Comparison of ENCODE assay signal across 13 cellular contexts in genomic region chr2:138028538-138028937, GRCh38.
DNase-seq lines count a peak whose midpoint lies in the region; ATAC-seq, FAIRE-seq and TF ChIP-seq lines count a peak whose summit lies in the region.
"Had no signal": no experiment of that assay in that cellular context is flagged by ENCODE, and none has a peak within 500 bp of the region (broad histone marks: within the 10 kb centered on the region; RNA-seq: fewer than 3 reads in every experiment).

No MANE protein-coding gene starts in this region.

- no peaks in the 10 kb centered on the region for H3K4me1 Mint-ChIP-seq in activated CD8-positive, alpha-beta memory T cell treated with anti-CD3 and anti-CD28 coated beads, Interleukin-2, amount 10 ng/mL, durations not matched to agents 7 days and 5 days

- H3K79me2 ChIP-seq in K562 (ENCODE audit: control insufficient read depth, insufficient read depth, low read length) = no peaks in the 10 kb centered on the region
- H3K79me2 ChIP-seq: hepatocyte had no signal

- no peaks in the 10 kb centered on the region for H3K36me3 ChIP-seq in K562 (ENCODE audit: control insufficient read depth, insufficient read depth, low read length)
- H3K36me3 ChIP-seq: BE2C had no signal

- H3K4me3 ChIP-seq in GM12865 (ENCODE audit: low read depth, low read length) (no peak overlapping the region), K562 (no peak overlapping the region)
- H3K4me3 ChIP-seq: GM23338, hepatocyte had no signal

- TF ChIP-seq CTCF in GM12865 (IDR thresholded peaks at IDR 0.05; ENCODE audit: insufficient read depth, low read depth, low read length, missing control alignments) (no peak), K562 (IDR thresholded peaks at IDR 0.05 in 2 of 3, conservative IDR thresholded peaks at IDR 0.05 in 1 of 3; ENCODE audit: insufficient read depth in 2 of 3, low read depth in 1 of 3, low read length in 3 of 3) (no peak)

- no peak overlapping the region for H3K4me3 Mint-ChIP-seq in activated CD8-positive, alpha-beta memory T cell treated with anti-CD3 and anti-CD28 coated beads, Interleukin-2, amount 10 ng/mL, durations not matched to agents 7 days and 5 days
- H3K4me3 Mint-ChIP-seq: GM23338 had no signal

- no peak overlapping the region for H3K4me2 ChIP-seq in K562 (ENCODE audit: insufficient read depth, low read length)
- H3K4me2 ChIP-seq: GM23338, hepatocyte had no signal

- no peak for TF ChIP-seq POLR2A in K562 (conservative IDR thresholded peaks at IDR 0.05)

- no peak overlapping the region for H3K9ac ChIP-seq in K562 (ENCODE audit: insufficient read depth in 1 of 2, low read depth in 2 of 2, low read length in 2 of 2)

- peak; percentile 75 for FAIRE-seq in K562 (lab: Jason Lieb, UNC)
- FAIRE-seq in urothelium cell line (lab: Jason Lieb, UNC) = no peak
- FAIRE-seq: HTR-8/SVneo had no signal

- H4K20me1 ChIP-seq in K562 (replicated peaks; ENCODE audit: control insufficient read depth, insufficient read depth, low read length) = no peaks in the 10 kb centered on the region

- in situ Hi-C loops in K562 (cut with MboI) = no loop called here

- no peak overlapping the region for H3K27ac Mint-ChIP-seq in activated CD8-positive, alpha-beta memory T cell treated with anti-CD3 and anti-CD28 coated beads, Interleukin-2, amount 10 ng/mL, durations not matched to agents 7 days and 5 days
- H3K27ac Mint-ChIP-seq: GM23338 had no signal

- CTCF ChIA-PET in K562 (lab: Yijun Ruan, JAX; ENCODE audit: low intra/inter-chr PET ratio) = no interaction called here
- CTCF ChIA-PET in activated CD8-positive, alpha-beta memory T cell treated with anti-CD3 and anti-CD28 coated beads, Interleukin-2, amount 10 ng/mL, durations not matched to agents 7 days and 5 days (lab: Charles Lee) = no interaction called here

- no TSS peak for BruUV-seq in K562 (replicated peaks; lab: Mats Ljungman, UMichigan)

- peak; percentile 47; the same call in 1 of the 2 replicates for TF ChIP-seq EP300 in K562 (IDR thresholded peaks at IDR 0.05; ENCODE audit: low read length)

- no peaks in the 10 kb centered on the region for H3K27me3 ChIP-seq in K562 (ENCODE audit: control insufficient read depth in 2 of 2, insufficient read depth in 2 of 2, low read length in 2 of 2)
- H3K27me3 ChIP-seq: BE2C, hepatocyte had no signal

- no peak overlapping the region for H3K27ac ChIP-seq in K562 (ENCODE audit: extremely low read depth, low read depth, low read length)
- H3K27ac ChIP-seq: hepatocyte had no signal

- no peak for TF ChIP-seq RAD21 in K562 (CRISPR knock-in tag; conservative IDR thresholded peaks at IDR 0.05 in 1 of 2, IDR thresholded peaks at IDR 0.05 in 1 of 2)

- peak; percentile 42 for ATAC-seq in GM21447 (IDR thresholded peaks at IDR 0.05; ENCODE audit: unreplicated experiment)
- ATAC-seq in HG03457 (IDR thresholded peaks at IDR 0.05; ENCODE audit: unreplicated experiment) = peak; percentile 78
- peak; percentile 86 for ATAC-seq in K562
- ATAC-seq in activated CD8-positive, alpha-beta memory T cell treated with anti-CD3 and anti-CD28 coated beads, Interleukin-2, amount 10 ng/mL, durations not matched to agents 7 days and 5 days = no peak
- ATAC-seq: GM23338 had no signal

- intact Hi-C loops in K562 (cut with micrococcal nuclease) = loop anchor here (2.0 kb wide), 1 partner anchor 30 kb away; no protein-coding TSS in a partner anchor

- peak overlapping the region; percentile 53 for H2AFZ ChIP-seq in K562 (ENCODE audit: low read depth, low read length)
- H2AFZ ChIP-seq: GM23338, hepatocyte had no signal

- whole genome bisulfite sequencing in K562 (ENCODE audit: insufficient coverage, low coverage, missing lambda C conversion rate) = 0% methylated on average over 2 of the region's 2 CpGs

- H3K27me3 Mint-ChIP-seq in activated CD8-positive, alpha-beta memory T cell treated with anti-CD3 and anti-CD28 coated beads, Interleukin-2, amount 10 ng/mL, durations not matched to agents 7 days and 5 days = no peaks in the 10 kb centered on the region

- POLR2A ChIA-PET in K562 (lab: Yijun Ruan, JAX) = no interaction called here

- H3K36me3 Mint-ChIP-seq in activated CD8-positive, alpha-beta memory T cell treated with anti-CD3 and anti-CD28 coated beads, Interleukin-2, amount 10 ng/mL, durations not matched to agents 7 days and 5 days = no peaks in the 10 kb centered on the region

- DNase-seq in GM12865 (ENCODE audit: low read depth) (peak; percentile 48), K562 (ENCODE audit: extremely low read depth in 1 of 4, low spot score in 3 of 4) (peak in 2 of 4 experiments; percentile 42 to 65), urothelium cell line (ENCODE audit: low spot score) (no peak), GOT3 (lab: John Stamatoyannopoulos, UW) (no peak)
- DNase-seq in activated CD8-positive, alpha-beta memory T cell treated with anti-CD3 and anti-CD28 coated beads, Interleukin-2, amount 10 ng/mL, durations not matched to agents 7 days and 5 days = no peak
- no peak for DNase-seq in activated CD4-positive, alpha-beta T cell treated with anti-CD3 and anti-CD28 coated beads, Interleukin-2, amount 50 U/mL, for 1 hour
- DNase-seq: BE2C; effector CD4-positive, alpha-beta T cell had no signal

- H3K4me1 ChIP-seq in K562 (replicated peaks in 1 of 2; ENCODE audit: control insufficient read depth in 2 of 2, insufficient read depth in 2 of 2, low read length in 2 of 2) = peaks cover under 1 to 18% of the 10 kb centered on the region in 2 experiments
- H3K4me1 ChIP-seq: BE2C had no signal

- H3K9me3 ChIP-seq in K562 (replicated peaks; ENCODE audit: control insufficient read depth, insufficient read depth, low read depth, low read length) = no peaks in the 10 kb centered on the region
- H3K9me3 ChIP-seq: BE2C had no signal

- no peaks in the 10 kb centered on the region for H3K9me3 Mint-ChIP-seq in activated CD8-positive, alpha-beta memory T cell treated with anti-CD3 and anti-CD28 coated beads, Interleukin-2, amount 10 ng/mL, durations not matched to agents 7 days and 5 days (ENCODE audit: low read depth)
- H3K9me3 Mint-ChIP-seq: GM23338 had no signal

- H3K9me1 ChIP-seq in K562 (ENCODE audit: control insufficient read depth, insufficient read depth, low read length) = no peaks in the 10 kb centered on the region

TF ChIP-seq in K562, 482 proteins besides CTCF, POLR2A, EP300 and RAD21 (continues in another document):
- TF ChIP-seq ZBTB34 (CRISPR knock-in tag; IDR thresholded peaks at IDR 0.05) (no peak), RB1 (IDR thresholded peaks at IDR 0.05; ENCODE audit: low read depth) (no peak), MEIS2 (IDR thresholded peaks at IDR 0.05; ENCODE audit: partially characterized antibody) (no peak), BRCA1 (IDR thresholded peaks at IDR 0.05) (no peak), BRCA1 (CRISPR knock-in tag; IDR thresholded peaks at IDR 0.05) (no peak), LEF1 (IDR thresholded peaks at IDR 0.05) (no peak), STAG1 (CRISPR knock-in tag; IDR thresholded peaks at IDR 0.05; ENCODE audit: borderline replicate concordance) (no peak), SPI1 (IDR thresholded peaks at IDR 0.05; ENCODE audit: borderline replicate concordance, low read depth, low read length) (peak; percentile 90), BHLHE40 (IDR thresholded peaks at IDR 0.05; ENCODE audit: low read length) (no peak)
- TF ChIP-seq, protein P1, sequence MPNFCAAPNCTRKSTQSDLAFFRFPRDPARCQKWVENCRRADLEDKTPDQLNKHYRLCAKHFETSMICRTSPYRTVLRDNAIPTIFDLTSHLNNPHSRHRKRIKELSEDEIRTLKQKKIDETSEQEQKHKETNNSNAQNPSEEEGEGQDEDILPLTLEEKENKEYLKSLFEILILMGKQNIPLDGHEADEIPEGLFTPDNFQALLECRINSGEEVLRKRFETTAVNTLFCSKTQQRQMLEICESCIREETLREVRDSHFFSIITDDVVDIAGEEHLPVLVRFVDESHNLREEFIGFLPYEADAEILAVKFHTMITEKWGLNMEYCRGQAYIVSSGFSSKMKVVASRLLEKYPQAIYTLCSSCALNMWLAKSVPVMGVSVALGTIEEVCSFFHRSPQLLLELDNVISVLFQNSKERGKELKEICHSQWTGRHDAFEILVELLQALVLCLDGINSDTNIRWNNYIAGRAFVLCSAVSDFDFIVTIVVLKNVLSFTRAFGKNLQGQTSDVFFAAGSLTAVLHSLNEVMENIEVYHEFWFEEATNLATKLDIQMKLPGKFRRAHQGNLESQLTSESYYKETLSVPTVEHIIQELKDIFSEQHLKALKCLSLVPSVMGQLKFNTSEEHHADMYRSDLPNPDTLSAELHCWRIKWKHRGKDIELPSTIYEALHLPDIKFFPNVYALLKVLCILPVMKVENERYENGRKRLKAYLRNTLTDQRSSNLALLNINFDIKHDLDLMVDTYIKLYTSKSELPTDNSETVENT (CRISPR knock-in tag; IDR thresholded peaks at IDR 0.05) = no peak
- TF ChIP-seq, protein P2, sequence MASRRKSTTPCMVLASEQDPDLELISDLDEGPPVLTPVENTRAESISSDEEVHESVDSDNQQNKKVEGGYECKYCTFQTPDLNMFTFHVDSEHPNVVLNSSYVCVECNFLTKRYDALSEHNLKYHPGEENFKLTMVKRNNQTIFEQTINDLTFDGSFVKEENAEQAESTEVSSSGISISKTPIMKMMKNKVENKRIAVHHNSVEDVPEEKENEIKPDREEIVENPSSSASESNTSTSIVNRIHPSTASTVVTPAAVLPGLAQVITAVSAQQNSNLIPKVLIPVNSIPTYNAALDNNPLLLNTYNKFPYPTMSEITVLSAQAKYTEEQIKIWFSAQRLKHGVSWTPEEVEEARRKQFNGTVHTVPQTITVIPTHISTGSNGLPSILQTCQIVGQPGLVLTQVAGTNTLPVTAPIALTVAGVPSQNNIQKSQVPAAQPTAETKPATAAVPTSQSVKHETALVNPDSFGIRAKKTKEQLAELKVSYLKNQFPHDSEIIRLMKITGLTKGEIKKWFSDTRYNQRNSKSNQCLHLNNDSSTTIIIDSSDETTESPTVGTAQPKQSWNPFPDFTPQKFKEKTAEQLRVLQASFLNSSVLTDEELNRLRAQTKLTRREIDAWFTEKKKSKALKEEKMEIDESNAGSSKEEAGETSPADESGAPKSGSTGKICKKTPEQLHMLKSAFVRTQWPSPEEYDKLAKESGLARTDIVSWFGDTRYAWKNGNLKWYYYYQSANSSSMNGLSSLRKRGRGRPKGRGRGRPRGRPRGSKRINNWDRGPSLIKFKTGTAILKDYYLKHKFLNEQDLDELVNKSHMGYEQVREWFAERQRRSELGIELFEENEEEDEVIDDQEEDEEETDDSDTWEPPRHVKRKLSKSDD (conservative IDR thresholded peaks at IDR 0.05; ENCODE audit: low read length) = no peak
